8 cellular contexts compared by ENCODE assay signal in genomic region chr10:17617031-17617911, GRCh38. TPM values are rescaled to one million over a fixed set of nuclear protein-coding genes. Genes with fewer than 3 reads are reported as not detected.
A peak's percentile ranks its signal among the peaks of the same experiment; 100 is the strongest.
DNase-seq lines count a peak whose midpoint lies in the region; ATAC-seq and TF ChIP-seq lines count a peak whose summit lies in the region.

HACD1 (minus strand) TSS chr10:17617374; CDS start chr10:17617339, 35 bp downstream.

- H2BK15ac ChIP-seq in IMR-90 (ENCODE audit: low read depth, low read length) = peak within 1 kb of the TSS; percentile 79; the same call in 1 of the 3 replicates

- H2AFZ ChIP-seq in IMR-90 (replicated peaks; ENCODE audit: low read length, poor library complexity) (peak within 1 kb of the TSS; percentile 99), SU-DHL-6 (ENCODE audit: low read depth, low read length, severe bottlenecking) (peak within 1 kb of the TSS; percentile 89)

- H3K56ac ChIP-seq in IMR-90 (ENCODE audit: extremely low read depth, insufficient read depth, low read length) = peak within 1 kb of the TSS; percentile 78

- no peak for TF ChIP-seq RAD21 in IMR-90 (IDR thresholded peaks at IDR 0.05; ENCODE audit: low read length)

- no TSS peak for BruUV-seq in IMR-90 (replicated peaks; lab: Mats Ljungman, UMichigan)

- peak within 1 kb of the TSS; percentile 88 for H2BK120ac ChIP-seq in IMR-90 (ENCODE audit: low read depth, low read length)

- 0 out of 2 replicates have a peak within 1 kb of the TSS, but pooled peaks have one; percentile 65 for H2BK20ac ChIP-seq in IMR-90 (ENCODE audit: low read depth, low read length)

- ATAC-seq in GM21528 (IDR thresholded peaks at IDR 0.05; ENCODE audit: low FRiP score, unreplicated experiment) (peak; percentile 70), IMR-90 (ENCODE audit: low read depth) (peak; percentile 87), heart left ventricle (peak; percentile 52 to 90 (median 86))

- intact Hi-C loops in IMR-90 (cut with micrococcal nuclease) = loop anchor here (2.0 kb wide), 2 partner anchors 28 to 58 kb away; partner anchors contain the start of gene STAM
- intact Hi-C loops in heart left ventricle (cut with DNase I) = loop anchor here in 4 of 10 donors (1.0 to 10.0 kb wide), 5 partner anchors 26 to 228 kb away; no protein-coding TSS in a partner anchor
- intact Hi-C loops in posterior cingulate gyrus (cut with DNase I) = no loop called here
- intact Hi-C loops in vagina (cut with DNase I) = no loop called here

- no peaks in the 10 kb centered on the region for H3K9me2 ChIP-seq in SU-DHL-6 (replicated peaks; ENCODE audit: insufficient read depth, low read length)

- H3K27ac ChIP-seq in IMR-90 (ENCODE audit: insufficient read depth, low read length) = peak within 1 kb of the TSS; percentile 78
- H3K27ac ChIP-seq in SU-DHL-6 (ENCODE audit: low read depth, low read length) = no peak within 1 kb of the TSS
- peak within 1 kb of the TSS; percentile 85 to 99 (median 98) for H3K27ac ChIP-seq in heart left ventricle
- peak within 1 kb of the TSS; percentile 80 for H3K27ac ChIP-seq in vagina

- CTCF ChIA-PET in IMR-90 (lab: Yijun Ruan, JAX) = interaction anchor here (0.6 to 1.5 kb wide), 3 partner anchors 15 to 233 kb away, joined by 3 to 4 read pairs (median 3); partner anchors contain the start of gene STAM

- peak within 1 kb of the TSS; percentile 46; the same call in 1 of the 2 replicates for H2AK5ac ChIP-seq in IMR-90 (ENCODE audit: low read depth, low read length)

- H3K4ac ChIP-seq in IMR-90 (ENCODE audit: low read depth, low read length) = peak within 1 kb of the TSS; percentile 89

- peak within 1 kb of the TSS; percentile 95 for H2AK9ac ChIP-seq in IMR-90 (replicated peaks; ENCODE audit: low read depth, low read length, poor library complexity)

- 0 out of 2 replicates have a peak, but pooled peaks have one; percentile 33 for TF ChIP-seq POLR2A in IMR-90 (IDR thresholded peaks at IDR 0.05; ENCODE audit: low read depth, low read length)
- peak in 1 of 2 donors; percentile 79 for TF ChIP-seq POLR2A in heart left ventricle (IDR thresholded peaks at IDR 0.05)
- TF ChIP-seq POLR2A in vagina (IDR thresholded peaks at IDR 0.05) = peak in 1 of 2 donors; percentile 21

- H3K4me2 ChIP-seq in IMR-90 (ENCODE audit: low read depth, low read length) (peak within 1 kb of the TSS; percentile 90), SU-DHL-6 (ENCODE audit: low read depth, low read length, poor library complexity, severe bottlenecking) (peak within 1 kb of the TSS; percentile 65)

- no peaks in the 10 kb centered on the region for H3K9me1 ChIP-seq in IMR-90 (ENCODE audit: insufficient read depth, low read length)

- H3K4me1 ChIP-seq in IMR-90 (ENCODE audit: control insufficient read depth, insufficient read depth, low read length) = no peaks in the 10 kb centered on the region
- H3K4me1 ChIP-seq in heart left ventricle = peaks cover 0 to 28% (median 4%) of the 10 kb centered on the region in 12 donors
- peaks cover 11% of the 10 kb centered on the region for H3K4me1 ChIP-seq in vagina

- 1% methylated on average over 32 of the region's 92 CpGs; no CpG with 5 or more reads in 1 of the 2 experiments for WGBS in IMR-90 (ENCODE audit: extremely low coverage in 2 of 2, insufficient read length in 1 of 2), 2 experiments
- 0 to 1% (median 1%) methylated on average over 13 to 92 of the region's 92 CpGs for WGBS in heart left ventricle, 4 donors

- H3K9me3 ChIP-seq in IMR-90 (ENCODE audit: control insufficient read depth, insufficient read depth, low read length) (no peaks in the 10 kb centered on the region), SU-DHL-6 (ENCODE audit: insufficient read depth, low read length) (no peaks in the 10 kb centered on the region), heart left ventricle (peaks cover 0 to 7% (median 0%) of the 10 kb centered on the region in 12 donors), vagina (no peaks in the 10 kb centered on the region)

- DNase-seq in ELR (ENCODE audit: low read depth) (peak; percentile 85), IMR-90 (peak; percentile 75), amniotic epithelial cell (ENCODE audit: low read depth) (peak; percentile 67), heart left ventricle (peak; percentile 61 to 86 (median 79)), posterior cingulate gyrus (peak; percentile 50 to 95 (median 68)), vagina (ENCODE audit: extremely low spot score in 2 of 2) (no peak)

- no peaks in the 10 kb centered on the region for H3F3A ChIP-seq in SU-DHL-6 (ENCODE audit: insufficient read depth)

- H4K91ac ChIP-seq in IMR-90 (ENCODE audit: insufficient read depth, low read depth, low read length) = peak within 1 kb of the TSS; percentile 88

- in situ Hi-C loops in IMR-90 (cut with MboI; ENCODE audit: low sequenced_read_pairs) = loop anchor here (25.0 kb wide), 1 partner anchor 780 kb away; no protein-coding TSS in a partner anchor

- peak within 1 kb of the TSS; percentile 45 for H4K5ac ChIP-seq in IMR-90 (ENCODE audit: low read depth, low read length)

- H3K79me2 ChIP-seq in SU-DHL-6 (ENCODE audit: insufficient read depth, low read length) = no peaks in the 10 kb centered on the region

- H3K36me3 ChIP-seq in IMR-90 (ENCODE audit: control insufficient read depth, insufficient read depth, low read length) (no peaks in the 10 kb centered on the region), SU-DHL-6 (ENCODE audit: low read length) (no peaks in the 10 kb centered on the region), heart left ventricle (peaks cover 0 to 13% (median 0%) of the 10 kb centered on the region in 9 donors), vagina (no peaks in the 10 kb centered on the region)

- H3K9ac ChIP-seq in IMR-90 (ENCODE audit: low read depth, low read length) (peak within 1 kb of the TSS; percentile 85), SU-DHL-6 (ENCODE audit: low read length) (peak within 1 kb of the TSS; percentile 31; the same call in 1 of the 2 replicates)

- H3K27me3 ChIP-seq in IMR-90 (ENCODE audit: control insufficient read depth, insufficient read depth, low read length) = no peaks in the 10 kb centered on the region
- no peaks in the 10 kb centered on the region for H3K27me3 ChIP-seq in SU-DHL-6 (ENCODE audit: low read length)
- peaks cover 0 to 11% (median 0%) of the 10 kb centered on the region in 9 donors for H3K27me3 ChIP-seq in heart left ventricle
- H3K27me3 ChIP-seq in vagina = no peaks in the 10 kb centered on the region

- peak within 1 kb of the TSS; percentile 79 for H3K14ac ChIP-seq in IMR-90 (replicated peaks; ENCODE audit: low read depth, low read length)

- dilution Hi-C loops in IMR-90 (cut with HindIII; ENCODE audit: low sequenced_read_pairs, unreplicated experiment) = no loop called here

- TF ChIP-seq CTCF in IMR-90 (conservative IDR thresholded peaks at IDR 0.05; ENCODE audit: low read depth, low read length) (peak; percentile 19; the same call in 1 of the 2 replicates), SU-DHL-6 (IDR thresholded peaks at IDR 0.05; ENCODE audit: insufficient read depth, low read length, poor library complexity, severe bottlenecking) (no peak), heart left ventricle (IDR thresholded peaks at IDR 0.05) (peak in 5 of 12 donors; percentile 10 to 48 (median 41)), vagina (IDR thresholded peaks at IDR 0.05) (no peak)

- H4K8ac ChIP-seq in IMR-90 (ENCODE audit: low read depth in 2 of 2, low read length in 2 of 2) = peak within 1 kb of the TSS; percentile 62 to 71

- peak within 1 kb of the TSS; percentile 95 for H3K23ac ChIP-seq in IMR-90 (ENCODE audit: low read depth, low read length)

- H3K18ac ChIP-seq in IMR-90 (ENCODE audit: low read depth, low read length) = peak within 1 kb of the TSS; percentile 34

- peak within 1 kb of the TSS; percentile 79 for H2BK5ac ChIP-seq in IMR-90 (ENCODE audit: low read depth, low read length, poor library complexity, severe bottlenecking)

- peaks cover 7 to 24% of the 10 kb centered on the region in 2 experiments for H3K79me1 ChIP-seq in IMR-90 (ENCODE audit: low read depth in 1 of 2, low read length in 2 of 2)

- POLR2A ChIA-PET in IMR-90 (lab: Charles Lee; ENCODE audit: unreplicated experiment) = interaction anchor here (0.6 kb wide), 1 partner anchor 789 kb away, joined by 13 read pairs; no protein-coding TSS in a partner anchor

- H4K20me1 ChIP-seq in IMR-90 (ENCODE audit: insufficient read depth, low read length) (no peaks in the 10 kb centered on the region; the same call in 1 of the 2 replicates), SU-DHL-6 (ENCODE audit: low read depth, low read length) (no peaks in the 10 kb centered on the region)

- H3K4me3 ChIP-seq in IMR-90 (ENCODE audit: insufficient read depth, low read depth, low read length) (peak within 1 kb of the TSS; percentile 61), SU-DHL-6 (ENCODE audit: insufficient read depth, low read length, poor library complexity, severe bottlenecking) (peak within 1 kb of the TSS; percentile 45), heart left ventricle (peak within 1 kb of the TSS; percentile 66 to 96 (median 86)), vagina (peak within 1 kb of the TSS; percentile 75 to 97)

TF ChIP-seq in IMR-90, 13 proteins besides CTCF, POLR2A, EP300 and RAD21 (continues in another document):
- TF ChIP-seq NFE2L2 (IDR thresholded peaks at IDR 0.05; ENCODE audit: low read depth, low read length) (no peak), MAFK (IDR thresholded peaks at IDR 0.05; ENCODE audit: low read depth, low read length) (no peak), CHD1 (IDR thresholded peaks at IDR 0.05; ENCODE audit: low read depth, low read length) (no peak), USF2 (IDR thresholded peaks at IDR 0.05; ENCODE audit: low read depth, low read length) (no peak), MAZ (IDR thresholded peaks at IDR 0.05; ENCODE audit: borderline replicate concordance, low read depth, low read length) (no peak)

RNA-seq across cellular contexts. Expression of gene HACD1, which starts in this region (rescaled TPM):
- total RNA-seq in IMR-90 (2012; rRNA removed) = 10.0 and 23.6 TPM in 2 replicates
- 17.8 and 24.9 TPM in 2 replicates for polyA plus RNA-seq in IMR-90 (2012; rRNA removed)
- polyA plus RNA-seq in IMR-90 (2012; cell fraction: cytosol; rRNA removed) = 10.3 and 14.4 TPM in 2 replicates
- polyA plus RNA-seq in IMR-90 (2012; cell fraction: nucleus; rRNA removed; ENCODE audit: low replicate concordance) = 7.9 and 16.2 TPM in 2 replicates
- total RNA-seq in heart left ventricle = 100 to 1,000 TPM in 8 of 9 donors, 10 to 100 TPM in 1; 98.6 to 291 (median 155) TPM
- polyA plus RNA-seq in heart left ventricle = 100 to 1,000 TPM in 1 of 2 donors, 10 to 100 TPM in 1; 80.0 to 161 TPM
- total RNA-seq in vagina = 6.4 TPM

Comparison
In these comparisons a context has a peak if more than half of its experiments do, and no peak if none do; other contexts are left out.
1. DNase-seq: peak in ELR (single experiment), IMR-90 (single experiment), amniotic epithelial cell (single experiment), heart left ventricle (5 of 5) and posterior cingulate gyrus (10 of 10); none in vagina (0 of 2).
2. Peak in every context shown above with its lines, with median percentiles within 50 percentile points of each other: ATAC-seq and H3K4me3 ChIP-seq.